8 cellular contexts compared by ENCODE assay signal in genomic region chr15:69384066-69384465, GRCh38. TPM values are rescaled to one million over a fixed set of nuclear protein-coding genes. Genes with fewer than 3 reads are reported as not detected.
A peak's percentile ranks its signal among the peaks of the same experiment; 100 is the strongest.
DNase-seq lines count a peak whose midpoint lies in the region; ATAC-seq, FAIRE-seq and TF ChIP-seq lines count a peak whose summit lies in the region.
"Not testable (repeated sequence)": the region's sequence is repeated elsewhere in the genome, so short reads cannot be mapped to it uniquely, and the experiment has no call there.
"Had no signal": no experiment of that assay in that cellular context is flagged by ENCODE, and none has a peak within 500 bp of the region (broad histone marks: within the 10 kb centered on the region; RNA-seq: fewer than 3 reads in every experiment).

No MANE protein-coding gene starts in this region.

- TF ChIP-seq EP300 in K562 (IDR thresholded peaks at IDR 0.05; ENCODE audit: low read length); H1 (IDR thresholded peaks at IDR 0.05; ENCODE audit: borderline replicate concordance in 1 of 2, low read depth in 2 of 2, low read length in 2 of 2); sigmoid colon (IDR thresholded peaks at IDR 0.05): not testable (repeated sequence)

- H2BK120ac ChIP-seq in H1 (replicated peaks; ENCODE audit: low read depth, low read length), result not testable (repeated sequence)

- in situ Hi-C loops in K562 (cut with MboI), result not testable (repeated sequence)

- CTCF ChIA-PET in HEK293 (lab: Yijun Ruan, JAX), result interaction anchor here (1.5 kb wide), 1 partner anchor 10 kb away, joined by 12 read pairs; no protein-coding TSS in a partner anchor
- CTCF ChIA-PET in K562 (lab: Yijun Ruan, JAX; ENCODE audit: low intra/inter-chr PET ratio); H1 (lab: Charles Lee; ENCODE audit: partially characterized antibody): not testable (repeated sequence)

- not testable (repeated sequence) for H3K56ac ChIP-seq in H1 (replicated peaks; ENCODE audit: insufficient read length, low read depth, low read length)

- not testable (repeated sequence) for H3K9me3 ChIP-seq in HEK293 (ENCODE audit: control insufficient read depth, insufficient read depth, low read depth, low read length); RWPE2 (ENCODE audit: severe bottlenecking); K562 (replicated peaks; ENCODE audit: control insufficient read depth, insufficient read depth, low read depth, low read length); H1 (ENCODE audit: insufficient read depth in 2 of 2, low read depth in 1 of 2, low read length in 1 of 2); sigmoid colon

- H3K79me2 ChIP-seq in K562 (ENCODE audit: control insufficient read depth, insufficient read depth, low read length); H1 (ENCODE audit: control insufficient read depth in 1 of 2, insufficient read depth in 2 of 2, low read length in 2 of 2): not testable (repeated sequence)

- H4K5ac ChIP-seq in H1 (ENCODE audit: insufficient read length, low read depth, low read length), result not testable (repeated sequence)

- intact Hi-C loops in K562 (cut with micrococcal nuclease); sigmoid colon (cut with DNase I): not testable (repeated sequence)

- not testable (repeated sequence) for H3K27me3 ChIP-seq in RWPE2 (ENCODE audit: insufficient read depth, poor library complexity, severe bottlenecking); H1 (replicated peaks in 1 of 4; ENCODE audit: control insufficient read depth in 3 of 4, extremely low read depth in 1 of 4, insufficient read depth in 3 of 4, low read length in 3 of 4); sigmoid colon
- peaks cover 14 to 59% of the 10 kb centered on the region in 2 experiments; a peak in 4 of 5 replicates for H3K27me3 ChIP-seq in K562 (ENCODE audit: control insufficient read depth in 2 of 2, insufficient read depth in 2 of 2, low read length in 2 of 2)

- not testable (repeated sequence) for H2BK20ac ChIP-seq in H1 (ENCODE audit: low read length)

- H3K9me1 ChIP-seq in K562 (ENCODE audit: control insufficient read depth, insufficient read depth, low read length), result not testable (repeated sequence)

- not testable (repeated sequence) for H4K8ac ChIP-seq in H1 (ENCODE audit: extremely low read depth, insufficient read depth, low read length)

- not testable (repeated sequence) for H2AK5ac ChIP-seq in H1 (ENCODE audit: low read depth, low read length)

- not testable (repeated sequence) for H3K4ac ChIP-seq in H1 (replicated peaks; ENCODE audit: insufficient read length, low read depth, low read length)

- H4K20me1 ChIP-seq in K562 (replicated peaks; ENCODE audit: control insufficient read depth, insufficient read depth, low read length); H1 (replicated peaks in 1 of 2; ENCODE audit: control insufficient read depth in 1 of 2, insufficient read depth in 2 of 2, low read length in 2 of 2): not testable (repeated sequence)

- not testable (repeated sequence) for H3K4me1 ChIP-seq in HEK293 (ENCODE audit: control insufficient read depth, insufficient read depth, low read length); RWPE2 (ENCODE audit: insufficient read depth, poor library complexity, severe bottlenecking); K562 (replicated peaks in 1 of 2; ENCODE audit: control insufficient read depth in 2 of 2, insufficient read depth in 2 of 2, low read length in 2 of 2); H1 (replicated peaks in 1 of 4; ENCODE audit: control insufficient read depth in 3 of 4, insufficient read depth in 4 of 4, low read length in 3 of 4); sigmoid colon

- H2BK15ac ChIP-seq in H1 (ENCODE audit: low read length), result not testable (repeated sequence)

- not testable (repeated sequence) for H3K27ac ChIP-seq in HEK293 (ENCODE audit: extremely low read depth, low read depth, low read length); RWPE2 (ENCODE audit: poor library complexity, severe bottlenecking); K562 (ENCODE audit: extremely low read depth, low read depth, low read length); H1 (ENCODE audit: low read depth, low read length); sigmoid colon

- H3K23me2 ChIP-seq in H1 (ENCODE audit: low read depth, low read length), result not testable (repeated sequence)

- H2BK12ac ChIP-seq in H1 (ENCODE audit: low read depth, low read length), result not testable (repeated sequence)

- not testable (repeated sequence) for H3K9ac ChIP-seq in K562 (ENCODE audit: insufficient read depth in 1 of 2, low read depth in 2 of 2, low read length in 2 of 2); H1 (replicated peaks in 1 of 4; ENCODE audit: extremely low read depth in 1 of 4, low read depth in 3 of 4, low read length in 3 of 4)

- H2BK5ac ChIP-seq in H1 (ENCODE audit: low read depth, low read length), result not testable (repeated sequence)

- not testable (repeated sequence) for H4K91ac ChIP-seq in H1 (replicated peaks; ENCODE audit: insufficient read length, low read length)

- H3K79me1 ChIP-seq in H1 (ENCODE audit: low read depth, low read length), result not testable (repeated sequence)

- not testable (repeated sequence) for H3K36me3 ChIP-seq in HEK293 (ENCODE audit: control insufficient read depth in 2 of 2, insufficient read depth in 1 of 2, low read length in 2 of 2); RWPE2 (ENCODE audit: low read depth); K562 (ENCODE audit: control insufficient read depth, insufficient read depth, low read length); H1 (ENCODE audit: control insufficient read depth in 2 of 4, insufficient read depth in 4 of 4, low read length in 3 of 4); sigmoid colon

- POLR2A ChIA-PET in HEK293 (lab: Yijun Ruan, JAX); H1 (lab: Charles Lee; ENCODE audit: partially characterized antibody): not testable (repeated sequence)
- POLR2A ChIA-PET in K562 (lab: Yijun Ruan, JAX), result interaction anchor here (0.5 kb wide), 1 partner anchor 706 kb away, joined by 4 read pairs; no protein-coding TSS in a partner anchor

- 23% methylated on average over 9 of the region's 18 CpGs for WGBS in K562 (ENCODE audit: insufficient coverage, low coverage, missing lambda C conversion rate)
- 88% methylated on average over 13 of the region's 18 CpGs; no CpG with 5 or more reads in 1 of the 2 experiments for WGBS in H1 (ENCODE audit: extremely low coverage in 1 of 2, insufficient coverage in 1 of 2, insufficient read length in 1 of 2, insufficient replicate concordance in 2 of 2, low coverage in 1 of 2, low lambda C conversion rate in 2 of 2, missing lambda C conversion rate in 1 of 2), 2 experiments
- WGBS in sigmoid colon, 2 donors, result 95 to 96% methylated on average over 16 to 17 of the region's 18 CpGs

- not testable (repeated sequence) for H3K23ac ChIP-seq in H1 (ENCODE audit: insufficient read length)

- DNase-seq in RWPE2 (ENCODE audit: low spot score) (peak; percentile 58), left lobe of liver (ENCODE audit: low spot score) (peak; percentile 14), mesenteric fat pad (ENCODE audit: low spot score) (peak; percentile 59), sigmoid colon (peak; percentile 29)
- not testable (repeated sequence) for DNase-seq in K562 (ENCODE audit: extremely low read depth in 1 of 4, low spot score in 3 of 4); H1 (ENCODE audit: low read depth in 1 of 2, low spot score in 2 of 2)

- not testable (repeated sequence) for TF ChIP-seq RAD21 in K562 (CRISPR knock-in tag; conservative IDR thresholded peaks at IDR 0.05 in 1 of 2, IDR thresholded peaks at IDR 0.05 in 1 of 2); H1 (IDR thresholded peaks at IDR 0.05 in 1 of 2, conservative IDR thresholded peaks at IDR 0.05 in 1 of 2; ENCODE audit: low read depth in 2 of 2, low read length in 2 of 2)

- H3K18ac ChIP-seq in H1 (ENCODE audit: extremely low read depth, low read length), result not testable (repeated sequence)

- not testable (repeated sequence) for H2AFZ ChIP-seq in K562 (ENCODE audit: low read depth, low read length); H1 (ENCODE audit: low read length)

- TF ChIP-seq POLR2A in K562 (conservative IDR thresholded peaks at IDR 0.05); H1 (IDR thresholded peaks at IDR 0.05; ENCODE audit: control extremely low read depth in 1 of 2, low read depth in 2 of 2, low read length in 2 of 2); sigmoid colon (IDR thresholded peaks at IDR 0.05): not testable (repeated sequence)

- BruUV-seq in K562 (replicated peaks; lab: Mats Ljungman, UMichigan), result not testable (repeated sequence)

- not testable (repeated sequence) for TF ChIP-seq CTCF in HEK293 (tag by site-specific recombination; IDR thresholded peaks at IDR 0.05); RWPE2 (IDR thresholded peaks at IDR 0.05; ENCODE audit: poor library complexity, severe bottlenecking); K562 (IDR thresholded peaks at IDR 0.05 in 2 of 3, conservative IDR thresholded peaks at IDR 0.05 in 1 of 3; ENCODE audit: insufficient read depth in 2 of 3, low read depth in 1 of 3, low read length in 3 of 3); H1 (IDR thresholded peaks at IDR 0.05; ENCODE audit: control extremely low read depth in 1 of 3, insufficient read depth in 1 of 3, low read depth in 1 of 3, low read length in 3 of 3); sigmoid colon (IDR thresholded peaks at IDR 0.05)

- H3K4me2 ChIP-seq in K562 (ENCODE audit: insufficient read depth, low read length); H1 (ENCODE audit: insufficient read depth in 1 of 2, low read depth in 2 of 2, low read length in 2 of 2): not testable (repeated sequence)

- not testable (repeated sequence) for ATAC-seq in RWPE2 (ENCODE audit: low read depth); K562; left lobe of liver

- FAIRE-seq in K562 (lab: Jason Lieb, UNC); H1 (lab: Jason Lieb, UNC): not testable (repeated sequence)

- not testable (repeated sequence) for H3K14ac ChIP-seq in H1 (ENCODE audit: insufficient read length)

- H3K4me3 ChIP-seq in HEK293 (ENCODE audit: low read depth, low read length); RWPE2 (ENCODE audit: severe bottlenecking); K562; H1 (ENCODE audit: extremely low read depth in 1 of 4, insufficient read depth in 2 of 4, low read depth in 3 of 4, low read length in 4 of 4); sigmoid colon: not testable (repeated sequence)

RNA-seq across cellular contexts. Expression of gene KIF23, which starts 30.1 kb away (rescaled TPM):
- 60.1 and 168 TPM in 2 replicates for total RNA-seq in K562 (2011; cell fraction: chromatin; rRNA removed; ENCODE audit: low replicate concordance)
- total RNA-seq in K562 (2011; cell fraction: nucleolus; rRNA removed), result 19.8 and 33.3 TPM in 2 replicates
- total RNA-seq in K562 (2011; cell fraction: nucleoplasm; rRNA removed), result 58.6 and 62.3 TPM in 2 replicates
- total RNA-seq in K562 (2014; rRNA removed) (39.3 and 39.8 TPM in 2 replicates), K562 (2014; rRNA removed; fragmentation: Illumina TruSeq; extraction: Trizol) (58.2 and 63.5 TPM in 2 replicates), K562 (2015; rRNA removed; fragmentation: Illumina TruSeq; extraction: Trizol) (52.2 and 55.4 TPM in 2 replicates), K562 (2021) (37.9 and 41.9 TPM in 2 replicates), left lobe of liver (0.86 TPM), mesenteric fat pad (1.2 TPM), sigmoid colon (1 to 10 TPM in 3 of 4 donors, under 1 TPM in 1; 0.16 to 3.9 (median 2.3) TPM)
- polyA plus RNA-seq in K562 (2011; rRNA removed) (35.0 and 36.6 TPM in 2 replicates), K562 (2014; fragmentation: Illumina TruSeq; extraction: Trizol) (45.4 and 51.0 TPM in 2 replicates), K562 (2014; fragmentation: Nextera tagmentation; extraction: Ambion mirVana) (10 to 100 TPM; 29.4 to 45.7 TPM), K562 (2014; rRNA removed) (30.1 and 37.1 TPM in 2 replicates), H1 (2011; rRNA removed) (17.9 and 26.2 TPM in 2 replicates), sigmoid colon (10 to 100 TPM in 1 of 3 donors, 1 to 10 TPM in 2; 1.8 to 10.8 (median 2.1) TPM)
- 6.5 and 16.8 TPM in 2 replicates for polyA plus RNA-seq in K562 (2011; cell fraction: cytosol; rRNA removed)
- polyA plus RNA-seq in K562 (2011; cell fraction: nucleus; rRNA removed), result 98.6 and 163 TPM in 2 replicates
- polyA plus RNA-seq in K562 (2012), result 25.8 and 35.5 TPM in 2 replicates
- 66.2 and 68.8 TPM in 2 replicates for polyA minus RNA-seq in K562 (2011; rRNA and poly(A)+ RNA removed)
- 20.0 and 25.1 TPM in 2 replicates for polyA minus RNA-seq in K562 (2011; cell fraction: cytosol; rRNA and poly(A)+ RNA removed)
- 34.1 and 63.0 TPM in 2 replicates for polyA minus RNA-seq in K562 (2011; cell fraction: nucleus; rRNA and poly(A)+ RNA removed)
- total RNA-seq in H1 (2021; fragmentation: NEBNext Ultra II Directional; extraction: Animal tissue kit (Norgen Biotek cat#: 25700)), result 77.2 and 77.4 TPM in 2 replicates
- polyA plus RNA-seq in H1 (2011; cell fraction: cytosol; rRNA removed), result 35.8 TPM
- polyA plus RNA-seq in H1 (2011; cell fraction: nucleus; rRNA removed), result 26.3 TPM
- 49.1 to 67.9 TPM (median 50.1 TPM) in 4 replicates for polyA plus RNA-seq in H1 (2012, experiment 1 of 2)
- 3.7 TPM for polyA plus RNA-seq in H1 (2012, experiment 2 of 2)
- polyA plus RNA-seq in H1 (2013, experiment 1 of 2), result 40.5 TPM
- 39.7 TPM for polyA plus RNA-seq in H1 (2013, experiment 2 of 2)
- polyA minus RNA-seq in H1 (2011; rRNA and poly(A)+ RNA removed), result 31.8 and 41.4 TPM in 2 replicates
- polyA minus RNA-seq in H1 (2011; cell fraction: cytosol; rRNA and poly(A)+ RNA removed), result 34.8 TPM
- 52.6 TPM for polyA minus RNA-seq in H1 (2011; cell fraction: nucleus; rRNA and poly(A)+ RNA removed)
- polyA plus RNA-seq: CD4-positive, alpha-beta memory T cell had no signal
